13 cellular contexts compared by ENCODE assay signal in the genomic region with DNA sequence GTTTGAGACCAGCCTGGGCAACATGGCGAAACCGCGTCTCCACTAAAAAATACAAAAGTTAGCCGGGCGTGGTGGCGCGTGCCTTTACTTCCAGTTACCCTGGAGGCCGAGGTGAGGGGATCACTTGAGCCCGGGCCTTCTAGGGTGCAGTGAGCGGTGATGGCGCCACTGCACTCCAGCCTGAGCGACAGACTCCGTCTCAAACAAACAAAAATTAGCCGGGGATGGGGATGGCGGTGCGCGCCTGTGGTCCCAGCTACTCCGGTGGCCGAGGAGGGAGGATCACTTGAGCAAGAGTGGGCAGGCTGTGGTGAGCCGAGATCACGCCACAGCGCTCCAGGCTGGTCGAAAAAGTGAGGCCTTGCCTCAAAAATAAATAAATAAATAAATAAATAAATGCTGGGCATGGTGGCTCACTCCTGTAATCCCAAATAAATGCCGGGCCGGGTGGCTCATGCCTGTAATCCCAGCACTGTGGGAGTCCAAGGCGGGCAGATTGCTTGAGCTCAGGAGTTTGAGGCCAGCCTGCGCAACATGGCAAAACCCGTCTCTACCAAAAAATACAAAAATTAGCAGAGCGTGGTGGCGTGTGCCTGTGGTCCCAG. TPM values are rescaled to one million over a fixed set of nuclear protein-coding genes. Genes with fewer than 3 reads are reported as not detected.
DNase-seq lines count a peak whose midpoint lies in the region; ATAC-seq and TF ChIP-seq lines count a peak whose summit lies in the region.
"Had no signal": no experiment of that assay in that cellular context is flagged by ENCODE, and none has a peak within 500 bp of the region (broad histone marks: within the 10 kb centered on the region; RNA-seq: fewer than 3 reads in every experiment).

No MANE protein-coding gene starts in this region.

- no peaks in the 10 kb centered on the region for H3K27me3 ChIP-seq in CD8-positive, alpha-beta memory T cell (ENCODE audit: insufficient read depth, low read length, poor library complexity, severe bottlenecking)
- H3K27me3 ChIP-seq in mesenchymal stem cell (ENCODE audit: control insufficient read depth in 1 of 2, insufficient read depth in 1 of 2, low read length in 2 of 2), result no peaks in the 10 kb centered on the region
- H3K27me3 ChIP-seq in foreskin keratinocyte, result no peaks in the 10 kb centered on the region
- H3K27me3 ChIP-seq: vagina had no signal

- H3K4me3 ChIP-seq in CD8-positive, alpha-beta memory T cell (ENCODE audit: low read length), result no peak overlapping the region
- H3K4me3 ChIP-seq in mesenchymal stem cell (ENCODE audit: insufficient read depth in 1 of 2, low read depth in 1 of 2, low read length in 2 of 2), result peak overlapping the region in 1 of 2 experiments; percentile 3

- no peak overlapping the region for H2AFZ ChIP-seq in mesenchymal stem cell (ENCODE audit: low read depth, low read length)

- H3K14ac ChIP-seq in mesenchymal stem cell (ENCODE audit: low read length in 2 of 2), result no peak overlapping the region

- no peak overlapping the region for H4K91ac ChIP-seq in mesenchymal stem cell (ENCODE audit: low read length)

- peak overlapping the region in 2 of 8 donors; percentile 16 to 24 for H3K27ac Mint-ChIP-seq in CD8-positive, alpha-beta memory T cell
- H3K27ac Mint-ChIP-seq in T-helper 17 cell, result peak overlapping the region; percentile 87
- peak overlapping the region; percentile 79 for H3K27ac Mint-ChIP-seq in stimulated activated effector memory CD8-positive, alpha-beta T cell treated with anti-CD3 and anti-CD28 coated beads, Interleukin-12 subunit alpha, Interleukin-12 subunit beta, amount 100 ng/mL, for 72 hours

- no peak overlapping the region for H2BK5ac ChIP-seq in mesenchymal stem cell (ENCODE audit: low read depth, low read length, poor library complexity, severe bottlenecking)

- DNase-seq in CD8-positive, alpha-beta memory T cell, result no peak
- no peak for DNase-seq in T-helper 17 cell
- DNase-seq in mesenchymal stem cell, result no peak
- no peak for DNase-seq in stimulated activated effector memory CD8-positive, alpha-beta T cell treated with anti-CD3 and anti-CD28 coated beads, Interleukin-12 subunit alpha, Interleukin-12 subunit beta, amount 100 ng/mL, for 72 hours (ENCODE audit: low spot score in 2 of 2)
- DNase-seq in SK-N-DZ (ENCODE audit: low spot score), result no peak
- no peak for DNase-seq in foreskin keratinocyte
- DNase-seq: AML-193, NCI-H1092, NCI-H2107, NCI-H524 had no signal

- peaks cover 12% of the 10 kb centered on the region for H3K4me1 ChIP-seq in CD8-positive, alpha-beta memory T cell (ENCODE audit: insufficient read depth, low read length)
- H3K4me1 ChIP-seq in mesenchymal stem cell (ENCODE audit: control insufficient read depth, insufficient read depth, low read depth, low read length) (peaks cover 1% of the 10 kb centered on the region), foreskin keratinocyte (no peaks in the 10 kb centered on the region)

- peak overlapping the region; percentile 30 for H3K27ac ChIP-seq in CD8-positive, alpha-beta memory T cell (ENCODE audit: low read depth, low read length)
- no peak overlapping the region for H3K27ac ChIP-seq in mesenchymal stem cell (ENCODE audit: low read length, poor library complexity, severe bottlenecking)
- no peak overlapping the region for H3K27ac ChIP-seq in foreskin keratinocyte

- peak overlapping the region in 3 of 7 donors; percentile 20 to 67 (median 41) for H3K4me3 Mint-ChIP-seq in CD8-positive, alpha-beta memory T cell
- H3K4me3 Mint-ChIP-seq in T-helper 17 cell, result peak overlapping the region; percentile 86
- H3K4me3 Mint-ChIP-seq in stimulated activated effector memory CD8-positive, alpha-beta T cell treated with anti-CD3 and anti-CD28 coated beads, Interleukin-12 subunit alpha, Interleukin-12 subunit beta, amount 100 ng/mL, for 72 hours, result peak overlapping the region; percentile 60

- no peak overlapping the region for H2BK15ac ChIP-seq in mesenchymal stem cell (ENCODE audit: low read depth, poor library complexity, severe bottlenecking)

- H3K4me2 ChIP-seq in mesenchymal stem cell (ENCODE audit: low read length, poor library complexity, severe bottlenecking), result no peak overlapping the region

- TF ChIP-seq CTCF in foreskin keratinocyte (conservative IDR thresholded peaks at IDR 0.05), result no peak

- H3K27me3 Mint-ChIP-seq in CD8-positive, alpha-beta memory T cell, result no peaks in the 10 kb centered on the region
- no peaks in the 10 kb centered on the region for H3K27me3 Mint-ChIP-seq in T-helper 17 cell
- H3K27me3 Mint-ChIP-seq: activated CD4-positive, alpha-beta memory T cell treated with anti-CD3 and anti-CD28 coated beads for 36 hours had no signal

- H2BK12ac ChIP-seq in mesenchymal stem cell (ENCODE audit: low read length in 2 of 2), result no peak overlapping the region

- H3K4ac ChIP-seq in mesenchymal stem cell (ENCODE audit: low read depth in 1 of 2, low read length in 2 of 2), result no peak overlapping the region

- WGBS in mesenchymal stem cell, result 98% methylated on average over 24 of the region's 30 CpGs

- no peaks in the 10 kb centered on the region for H3K36me3 ChIP-seq in CD8-positive, alpha-beta memory T cell (ENCODE audit: insufficient read depth, low read length)
- H3K36me3 ChIP-seq in mesenchymal stem cell (ENCODE audit: control insufficient read depth in 1 of 2, insufficient read depth in 2 of 2, low read depth in 1 of 2, low read length in 2 of 2), result no peaks in the 10 kb centered on the region
- H3K36me3 ChIP-seq: vagina had no signal

- no peak for ATAC-seq in T-helper 17 cell
- no peak for ATAC-seq in stimulated activated effector memory CD8-positive, alpha-beta T cell treated with anti-CD3 and anti-CD28 coated beads, Interleukin-12 subunit alpha, Interleukin-12 subunit beta, amount 100 ng/mL, for 72 hours
- no peak for ATAC-seq in foreskin keratinocyte
- ATAC-seq in GM19463 (IDR thresholded peaks at IDR 0.05; ENCODE audit: unreplicated experiment), result no peak

- H2BK120ac ChIP-seq in mesenchymal stem cell (ENCODE audit: low read depth, low read length), result no peak overlapping the region

- CTCF ChIA-PET in CD8-positive, alpha-beta memory T cell (lab: Charles Lee), result interaction anchor here (1.2 kb wide), 1 partner anchor 285 kb away, joined by 3 read pairs; no protein-coding TSS in a partner anchor

- peaks cover 0 to 1% (median 0%) of the 10 kb centered on the region in 3 donors for H3K36me3 Mint-ChIP-seq in CD8-positive, alpha-beta memory T cell
- H3K36me3 Mint-ChIP-seq in T-helper 17 cell (ENCODE audit: low read depth), result no peaks in the 10 kb centered on the region
- peaks cover 11% of the 10 kb centered on the region for H3K36me3 Mint-ChIP-seq in stimulated activated effector memory CD8-positive, alpha-beta T cell treated with anti-CD3 and anti-CD28 coated beads, Interleukin-12 subunit alpha, Interleukin-12 subunit beta, amount 100 ng/mL, for 72 hours
- H3K36me3 Mint-ChIP-seq: activated CD4-positive, alpha-beta memory T cell treated with anti-CD3 and anti-CD28 coated beads for 36 hours had no signal

- peak overlapping the region; percentile 78 for H3K9ac ChIP-seq in mesenchymal stem cell (ENCODE audit: low read length)

- no peaks in the 10 kb centered on the region for H3K9me3 Mint-ChIP-seq in CD8-positive, alpha-beta memory T cell
- no peaks in the 10 kb centered on the region for H3K9me3 Mint-ChIP-seq in stimulated activated effector memory CD8-positive, alpha-beta T cell treated with anti-CD3 and anti-CD28 coated beads, Interleukin-12 subunit alpha, Interleukin-12 subunit beta, amount 100 ng/mL, for 72 hours
- H3K9me3 Mint-ChIP-seq: activated CD4-positive, alpha-beta memory T cell treated with anti-CD3 and anti-CD28 coated beads for 36 hours had no signal

- no peaks in the 10 kb centered on the region for H3K79me1 ChIP-seq in mesenchymal stem cell (replicated peaks; ENCODE audit: low read length, poor library complexity, severe bottlenecking)

- peaks cover 15 to 19% (median 18%) of the 10 kb centered on the region in 3 donors for H3K4me1 Mint-ChIP-seq in CD8-positive, alpha-beta memory T cell
- peaks cover 21% of the 10 kb centered on the region for H3K4me1 Mint-ChIP-seq in T-helper 17 cell
- H3K4me1 Mint-ChIP-seq in stimulated activated effector memory CD8-positive, alpha-beta T cell treated with anti-CD3 and anti-CD28 coated beads, Interleukin-12 subunit alpha, Interleukin-12 subunit beta, amount 100 ng/mL, for 72 hours, result peaks cover 19% of the 10 kb centered on the region

- H3K9me3 ChIP-seq in CD8-positive, alpha-beta memory T cell (ENCODE audit: low read length), result no peaks in the 10 kb centered on the region
- no peaks in the 10 kb centered on the region for H3K9me3 ChIP-seq in T-helper 17 cell (ENCODE audit: control insufficient read depth, low read length, poor library complexity, severe bottlenecking)
- no peaks in the 10 kb centered on the region for H3K9me3 ChIP-seq in mesenchymal stem cell (ENCODE audit: control insufficient read depth, low read length)
- H3K9me3 ChIP-seq: vagina had no signal

- POLR2A ChIA-PET in CD8-positive, alpha-beta memory T cell (lab: Charles Lee), result interaction anchor here (1.0 kb wide), 2 partner anchors 15 to 18 kb away, joined by 3 read pairs; no protein-coding TSS in a partner anchor

- H4K8ac ChIP-seq in mesenchymal stem cell (ENCODE audit: low read length), result no peak overlapping the region

- no peak overlapping the region for H3K23ac ChIP-seq in mesenchymal stem cell (ENCODE audit: low read length in 2 of 2)

- H2AK5ac ChIP-seq in mesenchymal stem cell (ENCODE audit: low read length, severe bottlenecking), result no peak overlapping the region

- no peak overlapping the region for H3K18ac ChIP-seq in mesenchymal stem cell (ENCODE audit: low read depth in 1 of 2, low read length in 2 of 2)

RNA-seq across cellular contexts. Expression of gene NSD1, which starts 16.0 kb away (rescaled TPM):
- 10 to 100 TPM; 86.7 to 93.1 TPM for total RNA-seq in CD8-positive, alpha-beta memory T cell
- polyA plus RNA-seq in CD8-positive, alpha-beta memory T cell, result 48.7 TPM
- total RNA-seq in T-helper 17 cell (100 to 1,000 TPM; 103 TPM), foreskin keratinocyte (37.7 and 38.2 TPM in 2 replicates)
- 15.1 TPM for polyA plus RNA-seq in mesenchymal stem cell (2013, experiment 1 of 2)
- 14.0 TPM for polyA plus RNA-seq in mesenchymal stem cell (2013, experiment 2 of 2)
- polyA plus RNA-seq in SK-N-DZ (2014; cell fraction: cytosol; rRNA removed), result 0.19 and 0.31 TPM in 2 replicates
- 0.20 and 0.31 TPM in 2 replicates for polyA plus RNA-seq in SK-N-DZ (2014; cell fraction: nucleus; rRNA removed)
- polyA plus RNA-seq in foreskin keratinocyte, result 5.4 and 5.7 TPM in 2 replicates

RNA-seq across cellular contexts. Expression of gene FGFR4, which starts 30.8 kb away (rescaled TPM):
- 1 to 10 TPM in 1 of 2 experiments, under 1 TPM in 1; 0.42 to 1.2 TPM for total RNA-seq in CD8-positive, alpha-beta memory T cell
- 0.29 TPM for polyA plus RNA-seq in CD8-positive, alpha-beta memory T cell
- total RNA-seq in T-helper 17 cell (1 to 10 TPM; 1.4 to 3.8 TPM), foreskin keratinocyte (5.5 and 8.3 TPM in 2 replicates)
- 16.1 TPM for polyA plus RNA-seq in mesenchymal stem cell (2013, experiment 1 of 2)
- polyA plus RNA-seq in mesenchymal stem cell (2013, experiment 2 of 2), result 16.0 TPM
- 1.4 and 2.1 TPM in 2 replicates for polyA plus RNA-seq in SK-N-DZ (2014; cell fraction: cytosol; rRNA removed)
- 1.8 and 2.0 TPM in 2 replicates for polyA plus RNA-seq in SK-N-DZ (2014; cell fraction: nucleus; rRNA removed)
- polyA plus RNA-seq in foreskin keratinocyte, result 4.6 and 6.4 TPM in 2 replicates
